Comparison of ENCODE assay signal across 1 cellular context in the genomic region with DNA sequence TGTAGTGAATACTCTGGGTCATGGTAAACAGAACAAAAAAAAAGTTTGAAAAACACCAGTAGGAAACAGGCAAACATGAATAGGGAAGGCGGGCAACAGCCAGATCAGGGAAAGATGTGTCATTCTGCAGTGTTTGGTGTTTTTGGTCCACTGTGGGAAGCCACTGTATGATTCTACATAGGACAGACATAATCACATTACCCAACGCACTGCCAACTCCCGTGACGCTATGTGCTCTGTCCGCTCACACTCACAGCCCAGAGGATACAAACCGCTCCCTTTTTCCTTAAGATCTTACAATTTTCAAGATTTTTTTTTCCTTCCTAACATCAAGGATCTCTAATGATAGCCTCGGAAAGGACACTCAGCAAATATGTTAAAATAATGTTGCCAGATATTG.
TF ChIP-seq lines count a peak whose summit lies in the region.

No MANE protein-coding gene starts in this region.

TF ChIP-seq in SK-N-SH, 30 proteins besides CTCF, POLR2A, EP300 and RAD21 (continued from another document):
- no peak for TF ChIP-seq CHD2 (IDR thresholded peaks at IDR 0.05; ENCODE audit: low read length, partially characterized antibody)
- no peak for TF ChIP-seq EZH2phosphoT487 (IDR thresholded peaks at IDR 0.05; ENCODE audit: borderline replicate concordance, low read depth)
- no peak for TF ChIP-seq TCF12 (IDR thresholded peaks at IDR 0.05)
- no peak for TF ChIP-seq MXI1 (IDR thresholded peaks at IDR 0.05; ENCODE audit: low read depth, low read length)
